ENCODE assay signal across 24 cellular contexts in genomic region chr1:244207935-244208244, GRCh38.
DNase-seq lines count a peak whose midpoint lies in the region; TF ChIP-seq lines count a peak whose summit lies in the region.
"Had no signal": no experiment of that assay in that cellular context is flagged by ENCODE, and none has a peak within 500 bp of the region (broad histone marks: within the 10 kb centered on the region; RNA-seq: fewer than 3 reads in every experiment).

No MANE protein-coding gene starts in this region.

- H3K27me3 ChIP-seq in GM23248 (replicated peaks; ENCODE audit: insufficient read depth), result no peaks in the 10 kb centered on the region
- H3K27me3 ChIP-seq: BLaER1 had no signal

- H3K4me1 ChIP-seq in GM23248 (ENCODE audit: insufficient read depth), result no peaks in the 10 kb centered on the region; the same call in 1 of the 2 replicates
- H3K4me1 ChIP-seq: BLaER1 had no signal

- in situ Hi-C loops in GM23248 (cut with MboI), result no loop called here

- no peaks in the 10 kb centered on the region for H3F3A ChIP-seq in GM23248 (ENCODE audit: insufficient read depth)

- H4K20me1 ChIP-seq in GM23248 (ENCODE audit: insufficient read depth), result no peaks in the 10 kb centered on the region
- H4K20me1 ChIP-seq: BLaER1 had no signal

- DNase-seq in GM23248 (peak; percentile 19), cardiac fibroblast (ENCODE audit: low read depth in 2 of 2) (peak; percentile 21 to 32), iris pigment epithelial cell (ENCODE audit: low read depth) (peak; percentile 61), retinal pigment epithelial cell (ENCODE audit: low read depth) (peak; percentile 17), NCI-H2107 treated with DMSO at 0.1 percent for 48 hours (lab: John Stamatoyannopoulos, UW; ENCODE audit: unreplicated experiment) (no peak), A172 (ENCODE audit: low spot score) (no peak), GM03348 (ENCODE audit: low spot score) (no peak)
- DNase-seq: ACHN; activated CD4-positive, alpha-beta memory T cell treated with anti-CD3 and anti-CD28 coated beads for 36 hours; activated CD4-positive, alpha-beta T cell treated with anti-CD3 and anti-CD28 coated beads for 1 hour; activated CD8-positive, alpha-beta memory T cell treated with anti-CD3 and anti-CD28 coated beads, Interleukin-2, amount 50 U/mL, for 4 hours; activated naive CD4-positive, alpha-beta T cell; kidney glomerular epithelial cell; MM.1S; NCI-H1105 treated with DMSO at 0.1 percent for 48 hours; NCI-H187 treated with DMSO at 0.1 percent for 48 hours; NCI-H526; nephron progenitor cell; SK-N-SH; small intestine; stimulated activated naive CD4-positive, alpha-beta T cell had no signal

- no peaks in the 10 kb centered on the region for H3K36me3 ChIP-seq in GM23248 (ENCODE audit: low read depth)
- H3K36me3 ChIP-seq: BLaER1 had no signal

- H3K79me2 ChIP-seq in GM23248 (ENCODE audit: insufficient read depth), result no peaks in the 10 kb centered on the region

- WGBS in GM23248 (ENCODE audit: low coverage in 1 of 2, low lambda C conversion rate in 2 of 2, missing lambda C conversion rate in 2 of 2), 2 experiments, result 79 to 86% methylated on average over 2 of the region's 2 CpGs

- H3K4me2 ChIP-seq in GM23248 (ENCODE audit: unreplicated experiment), result no peak overlapping the region
- H3K4me2 ChIP-seq: BLaER1, KMS-11, SK-N-SH had no signal

- H2AFZ ChIP-seq in GM23248, result no peak overlapping the region

- H3K9me3 ChIP-seq in GM23248 (ENCODE audit: low read depth), result no peaks in the 10 kb centered on the region
- H3K9me3 ChIP-seq: BLaER1, SK-N-SH had no signal

- no peak overlapping the region for H3K9ac ChIP-seq in GM23248
- H3K9ac ChIP-seq: BLaER1, KMS-11, SK-N-SH had no signal

- H3K4me3 ChIP-seq in GM23248 (no peak overlapping the region), cardiac fibroblast (replicated peaks in 1 of 2; ENCODE audit: low read depth in 2 of 2, low read length in 2 of 2) (no peak overlapping the region), retinal pigment epithelial cell (ENCODE audit: low read length) (no peak overlapping the region)
- H3K4me3 ChIP-seq: BLaER1 had no signal

- no peak overlapping the region for H3K27ac ChIP-seq in GM23248
- H3K27ac ChIP-seq: BLaER1, HL-60, KMS-11 had no signal

- no peaks in the 10 kb centered on the region for H3K9me2 ChIP-seq in GM23248 (ENCODE audit: insufficient read depth)
- H3K9me2 ChIP-seq: SK-N-SH had no signal

- TF ChIP-seq CTCF in cardiac fibroblast (IDR thresholded peaks at IDR 0.05; ENCODE audit: low read depth, low read length) (no peak), retinal pigment epithelial cell (conservative IDR thresholded peaks at IDR 0.05; ENCODE audit: low read depth, low read length) (no peak)

Comparison
In these comparisons a context has a peak if more than half of its experiments do, and no peak if none do; other contexts are left out.
1. DNase-seq: peak in GM23248 (single experiment), cardiac fibroblast (2 of 2), iris pigment epithelial cell (single experiment) and retinal pigment epithelial cell (single experiment); none in NCI-H2107 treated with DMSO at 0.1 percent for 48 hours (single experiment), A172 (single experiment) and GM03348 (single experiment).